ENCODE assay signal across 1 cellular context in genomic region chr2:47272031-47272864, GRCh38.
TF ChIP-seq lines count a peak whose summit lies in the region.

No MANE protein-coding gene starts in this region.

TF ChIP-seq in HepG2, 621 proteins besides CTCF, POLR2A, EP300 and RAD21 (continued from another document and continues in another):
- TF ChIP-seq ZBTB40 (IDR thresholded peaks at IDR 0.05): no peak
- no peak for TF ChIP-seq ZBTB40 (CRISPR knock-in tag; IDR thresholded peaks at IDR 0.05)
- no peak for TF ChIP-seq ELF4 (CRISPR knock-in tag; IDR thresholded peaks at IDR 0.05; ENCODE audit: borderline replicate concordance)
- TF ChIP-seq ZNF274 (CRISPR knock-in tag; IDR thresholded peaks at IDR 0.05): peak; percentile 65
- no peak for TF ChIP-seq ZNF232 (CRISPR knock-in tag; IDR thresholded peaks at IDR 0.05; ENCODE audit: borderline replicate concordance)
- no peak for TF ChIP-seq NR2C2 (CRISPR knock-in tag; IDR thresholded peaks at IDR 0.05; ENCODE audit: borderline replicate concordance)
- TF ChIP-seq ZNF629 (CRISPR knock-in tag; conservative IDR thresholded peaks at IDR 0.05): 0 out of 2 replicates have a peak, but pooled peaks have one; percentile 0
- no peak for TF ChIP-seq HOXA7 (CRISPR knock-in tag; IDR thresholded peaks at IDR 0.05)
- no peak for TF ChIP-seq ZNF597 (CRISPR knock-in tag; IDR thresholded peaks at IDR 0.05)
- TF ChIP-seq ZNF839 (CRISPR knock-in tag; IDR thresholded peaks at IDR 0.05; ENCODE audit: borderline replicate concordance): 0 out of 2 replicates have a peak, but pooled peaks have one; percentile 33
- peak; percentile 70; the same call in 1 of the 2 replicates for TF ChIP-seq ZNF598 (CRISPR knock-in tag; IDR thresholded peaks at IDR 0.05; ENCODE audit: borderline replicate concordance)
- TF ChIP-seq ZNF350 (CRISPR knock-in tag; IDR thresholded peaks at IDR 0.05; ENCODE audit: borderline replicate concordance, low read depth): peak; percentile 66; the same call in 1 of the 2 replicates
- TF ChIP-seq ZNF672 (CRISPR knock-in tag; IDR thresholded peaks at IDR 0.05): no peak
- TF ChIP-seq EED (CRISPR knock-in tag; IDR thresholded peaks at IDR 0.05): no peak
- no peak for TF ChIP-seq CENPBD1 (CRISPR knock-in tag; IDR thresholded peaks at IDR 0.05; ENCODE audit: borderline replicate concordance, low read depth)
- TF ChIP-seq ZNF383 (CRISPR knock-in tag; IDR thresholded peaks at IDR 0.05; ENCODE audit: borderline replicate concordance): no peak
- TF ChIP-seq SMAD1 (CRISPR knock-in tag; IDR thresholded peaks at IDR 0.05; ENCODE audit: borderline replicate concordance, low read depth): no peak
- no peak for TF ChIP-seq ZBTB8A (CRISPR knock-in tag; IDR thresholded peaks at IDR 0.05; ENCODE audit: borderline replicate concordance, low read depth)
- TF ChIP-seq MEF2D (CRISPR knock-in tag; IDR thresholded peaks at IDR 0.05): peak; percentile 7; the same call in 1 of the 2 replicates
- TF ChIP-seq MYPOP (CRISPR knock-in tag; IDR thresholded peaks at IDR 0.05): peak; percentile 91; the same call in 1 of the 2 replicates
- peak; percentile 34; the same call in 1 of the 2 replicates for TF ChIP-seq NRL (CRISPR knock-in tag; IDR thresholded peaks at IDR 0.05; ENCODE audit: borderline replicate concordance)
- TF ChIP-seq ZNF687 (CRISPR knock-in tag; IDR thresholded peaks at IDR 0.05): peak; percentile 95
- peak; percentile 72 for TF ChIP-seq U2AF1 (optimal IDR thresholded peaks at IDR 0.05; ENCODE audit: low read depth, low read length)
- TF ChIP-seq SSRP1 (CRISPR knock-in tag; IDR thresholded peaks at IDR 0.05): no peak
- TF ChIP-seq NFAT5 (CRISPR knock-in tag; IDR thresholded peaks at IDR 0.05): no peak
- TF ChIP-seq ZNF331 (CRISPR knock-in tag; IDR thresholded peaks at IDR 0.05): peak; percentile 58; the same call in 1 of the 2 replicates
- TF ChIP-seq ZNF441 (CRISPR knock-in tag; IDR thresholded peaks at IDR 0.05; ENCODE audit: borderline replicate concordance): no peak
- TF ChIP-seq HIC2 (CRISPR knock-in tag; IDR thresholded peaks at IDR 0.05; ENCODE audit: low read depth): peak; percentile 67; the same call in 1 of the 2 replicates
- no peak for TF ChIP-seq ZBTB3 (CRISPR knock-in tag; IDR thresholded peaks at IDR 0.05; ENCODE audit: borderline replicate concordance, low read depth)
- TF ChIP-seq RELA (CRISPR knock-in tag; IDR thresholded peaks at IDR 0.05): no peak
- no peak for TF ChIP-seq SOX13 (IDR thresholded peaks at IDR 0.05)
- TF ChIP-seq SOX13 (CRISPR knock-in tag; conservative IDR thresholded peaks at IDR 0.05 in 1 of 2, IDR thresholded peaks at IDR 0.05 in 1 of 2): no peak
